In the genomic region with DNA sequence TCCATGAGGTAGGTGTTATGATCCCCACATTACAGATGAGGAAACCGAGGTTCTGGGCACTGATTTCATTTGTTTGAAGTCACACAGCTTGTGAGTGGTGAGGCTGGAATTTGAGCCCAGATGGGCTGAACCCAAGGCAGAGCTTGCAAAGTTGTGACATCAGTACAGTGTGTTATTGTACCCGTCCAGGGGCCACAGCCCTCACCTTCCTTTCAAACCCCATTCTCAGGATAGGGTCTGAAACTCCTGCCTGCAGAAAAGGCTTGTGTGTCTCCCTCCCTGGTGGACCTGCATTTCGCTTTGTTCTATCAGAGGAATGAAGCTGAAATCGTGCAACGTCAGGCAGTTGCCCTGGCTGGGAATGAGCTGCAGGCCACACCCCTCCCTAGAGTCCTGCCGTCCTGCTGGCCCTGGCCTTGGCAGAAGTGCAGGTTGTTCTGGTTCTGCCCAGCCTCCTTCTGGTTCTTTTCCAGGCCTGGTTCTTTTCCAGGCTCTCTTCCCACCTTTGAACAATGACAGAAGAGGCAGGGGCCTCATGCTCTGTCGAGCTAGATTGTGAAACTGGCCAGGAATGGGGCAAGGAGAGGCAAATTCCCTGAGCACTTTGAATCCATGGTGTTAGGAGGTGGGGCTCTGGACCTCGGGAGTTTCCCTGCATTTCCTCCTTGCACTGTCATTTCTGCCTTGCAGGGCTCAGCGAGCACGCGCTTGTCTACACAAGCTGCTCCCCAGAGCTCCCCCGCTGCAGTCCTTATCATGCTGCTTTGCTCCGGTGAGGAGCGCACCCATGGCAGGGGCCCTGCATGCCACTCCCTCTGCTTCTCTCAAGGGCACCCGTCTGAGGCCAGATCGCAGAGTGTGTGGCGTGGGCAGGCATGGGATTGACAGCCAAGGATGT, we compare ENCODE assay signal across 15 cellular contexts. TPM values are rescaled to one million over a fixed set of nuclear protein-coding genes. Genes with fewer than 3 reads are reported as not detected.
A peak's percentile ranks its signal among the peaks of the same experiment; 100 is the strongest.
DNase-seq lines count a peak whose midpoint lies in the region; ATAC-seq, FAIRE-seq and TF ChIP-seq lines count a peak whose summit lies in the region.
"Had no signal": no experiment of that assay in that cellular context is flagged by ENCODE, and none has a peak within 500 bp of the region (broad histone marks: within the 10 kb centered on the region; RNA-seq: fewer than 3 reads in every experiment).

No MANE protein-coding gene starts in this region.

- peaks cover 0 to 2% (median 0%) of the 10 kb centered on the region in 8 donors for H3K9me3 Mint-ChIP-seq in CD4-positive, alpha-beta memory T cell
- H3K9me3 Mint-ChIP-seq: activated naive CD4-positive, alpha-beta T cell treated with anti-CD3 and anti-CD28 coated beads, Interleukin-2, amount 50 U/mL, for 72 hours had no signal

- H3K27me3 ChIP-seq in bronchial epithelial cell (ENCODE audit: control insufficient read depth, insufficient read depth, low read length) (no peaks in the 10 kb centered on the region), kidney epithelial cell (ENCODE audit: control insufficient read depth, insufficient read depth, low read length) (no peaks in the 10 kb centered on the region), skeletal muscle tissue (ENCODE audit: control insufficient read depth in 3 of 3, insufficient read depth in 3 of 3, low read length in 3 of 3) (peaks cover 0 to 6% (median 0%) of the 10 kb centered on the region in 3 donors)
- H3K27me3 ChIP-seq in CD4-positive, alpha-beta memory T cell (ENCODE audit: insufficient read depth, low read length): no peaks in the 10 kb centered on the region

- H3K27me3 Mint-ChIP-seq in CD4-positive, alpha-beta memory T cell: peaks cover 16 to 18% of the 10 kb centered on the region in 2 donors

- H3K36me3 ChIP-seq in bronchial epithelial cell (ENCODE audit: control insufficient read depth, insufficient read depth, low read length) (no peaks in the 10 kb centered on the region), kidney epithelial cell (ENCODE audit: control insufficient read depth, insufficient read depth, low read length) (no peaks in the 10 kb centered on the region), skeletal muscle tissue (ENCODE audit: control insufficient read depth in 3 of 3, insufficient read depth in 3 of 3, low read length in 3 of 3) (no peaks in the 10 kb centered on the region)
- H3K36me3 ChIP-seq in CD4-positive, alpha-beta memory T cell (ENCODE audit: insufficient read depth, low read length): no peaks in the 10 kb centered on the region
- H3K36me3 ChIP-seq: HAP-1 had no signal

- no peak overlapping the region for H3K4me3 Mint-ChIP-seq in CD4-positive, alpha-beta memory T cell
- H3K4me3 Mint-ChIP-seq: activated CD4-positive, alpha-beta T cell treated with anti-CD3 and anti-CD28 coated beads for 36 hours had no signal

- peaks cover 11 to 14% (median 13%) of the 10 kb centered on the region in 3 donors for H3K4me1 ChIP-seq in skeletal muscle tissue (ENCODE audit: control insufficient read depth in 3 of 3, insufficient read depth in 3 of 3, low read length in 3 of 3)
- H3K4me1 ChIP-seq in CD4-positive, alpha-beta memory T cell (ENCODE audit: insufficient read depth, low read length): no peaks in the 10 kb centered on the region
- H3K4me1 ChIP-seq: HAP-1 had no signal

- no peak overlapping the region for H3K27ac ChIP-seq in skeletal muscle tissue (ENCODE audit: low read depth, low read length)
- H3K27ac ChIP-seq in CD4-positive, alpha-beta memory T cell (ENCODE audit: low read depth, low read length): no peak overlapping the region

- CTCF ChIA-PET in CD4-positive, alpha-beta memory T cell (lab: Charles Lee; ENCODE audit: partially characterized antibody): no interaction called here

- DNase-seq in HK-2 (ENCODE audit: unreplicated experiment) (peak; percentile 47), bronchial epithelial cell (ENCODE audit: low read depth) (peak; percentile 94), kidney epithelial cell (ENCODE audit: low read depth) (peak; percentile 41), dermis blood vessel endothelial cell (no peak)
- no peak for DNase-seq in CD4-positive, alpha-beta memory T cell
- DNase-seq: activated CD4-positive, alpha-beta T cell treated with anti-CD3 and anti-CD28 coated beads for 36 hours; mesendoderm; RPMI8226; stimulated activated CD4-positive, alpha-beta T cell treated with anti-CD3 and anti-CD28 coated beads, Interleukin-1b, Interleukin-23, amount 100 ng/mL, for 48 hours had no signal

- H3K9me3 ChIP-seq in skeletal muscle tissue (ENCODE audit: control insufficient read depth in 3 of 3, low read length in 3 of 3): no peaks in the 10 kb centered on the region
- no peaks in the 10 kb centered on the region for H3K9me3 ChIP-seq in CD4-positive, alpha-beta memory T cell (ENCODE audit: control insufficient read depth in 1 of 2, low read length in 2 of 2)
- H3K9me3 ChIP-seq: HAP-1 had no signal

- H3K4me3 ChIP-seq in bronchial epithelial cell (ENCODE audit: low read depth, low read length) (no peak overlapping the region), kidney epithelial cell (ENCODE audit: low read depth, low read length) (no peak overlapping the region), skeletal muscle tissue (ENCODE audit: low read length in 3 of 3) (peak overlapping the region in 1 of 3 donors; percentile 9)
- no peak overlapping the region for H3K4me3 ChIP-seq in CD4-positive, alpha-beta memory T cell (ENCODE audit: low read length in 2 of 2)
- H3K4me3 ChIP-seq: HAP-1 had no signal

- intact Hi-C loops in CD4-positive, alpha-beta memory T cell (cut with micrococcal nuclease): no loop called here

- TF ChIP-seq CTCF in bronchial epithelial cell (IDR thresholded peaks at IDR 0.05; ENCODE audit: insufficient read depth, low read length, severe bottlenecking) (no peak), kidney epithelial cell (IDR thresholded peaks at IDR 0.05; ENCODE audit: insufficient read depth, low read length, poor library complexity, severe bottlenecking) (no peak)

- no peak for ATAC-seq in GM21528 (IDR thresholded peaks at IDR 0.05; ENCODE audit: low FRiP score, unreplicated experiment)
- no peak for ATAC-seq in GM19455 (IDR thresholded peaks at IDR 0.05; ENCODE audit: unreplicated experiment)
- ATAC-seq: activated CD4-positive, alpha-beta T cell treated with anti-CD3 and anti-CD28 coated beads for 36 hours; activated naive CD4-positive, alpha-beta T cell treated with anti-CD3 and anti-CD28 coated beads, Interleukin-2, amount 50 U/mL, for 72 hours had no signal

- H3K4me1 Mint-ChIP-seq in CD4-positive, alpha-beta memory T cell: no peaks in the 10 kb centered on the region
- H3K4me1 Mint-ChIP-seq: activated CD4-positive, alpha-beta T cell treated with anti-CD3 and anti-CD28 coated beads for 36 hours had no signal

- H3K36me3 Mint-ChIP-seq in CD4-positive, alpha-beta memory T cell: no peaks in the 10 kb centered on the region
- H3K36me3 Mint-ChIP-seq: activated naive CD4-positive, alpha-beta T cell treated with anti-CD3 and anti-CD28 coated beads, Interleukin-2, amount 50 U/mL, for 72 hours had no signal

- no peak overlapping the region for H3K27ac Mint-ChIP-seq in CD4-positive, alpha-beta memory T cell
- H3K27ac Mint-ChIP-seq: activated CD4-positive, alpha-beta T cell treated with anti-CD3 and anti-CD28 coated beads for 36 hours; activated naive CD4-positive, alpha-beta T cell treated with anti-CD3 and anti-CD28 coated beads, Interleukin-2, amount 50 U/mL, for 72 hours had no signal

- FAIRE-seq in bronchial epithelial cell (lab: Jason Lieb, UNC): peak; percentile 23

- POLR2A ChIA-PET in CD4-positive, alpha-beta memory T cell (lab: Charles Lee; ENCODE audit: partially characterized antibody): no interaction called here

- peak overlapping the region; percentile 15 to 40 (median 33) for H3K9ac ChIP-seq in skeletal muscle tissue (ENCODE audit: low read depth in 1 of 3, low read length in 3 of 3)

RNA-seq across cellular contexts. Expression of a gene that starts 8.2 kb away (rescaled TPM):
- total RNA-seq in bronchial epithelial cell: under 0.01 and 0.13 TPM in 2 replicates
- total RNA-seq in kidney epithelial cell: 7.9 and 8.1 TPM in 2 replicates
- 340 TPM for total RNA-seq in skeletal muscle tissue
- total RNA-seq in dermis blood vessel endothelial cell: under 0.01 TPM in 1 of 2 replicates, not detected in the other
- not detected for total RNA-seq in CD4-positive, alpha-beta memory T cell
- polyA plus RNA-seq in CD4-positive, alpha-beta memory T cell: not detected
- total RNA-seq: activated CD4-positive, alpha-beta T cell treated with anti-CD3 and anti-CD28 coated beads for 36 hours; activated naive CD4-positive, alpha-beta T cell treated with anti-CD3 and anti-CD28 coated beads, Interleukin-2, amount 50 U/mL, for 72 hours had no signal

RNA-seq across cellular contexts. Expression of a gene that starts 22.8 kb away (rescaled TPM):
- total RNA-seq in bronchial epithelial cell (0.26 and 1.5 TPM in 2 replicates), kidney epithelial cell (0.07 and 0.21 TPM in 2 replicates), skeletal muscle tissue (not detected), dermis blood vessel endothelial cell (not detected in 2 replicates)
- not detected for total RNA-seq in CD4-positive, alpha-beta memory T cell
- polyA plus RNA-seq in CD4-positive, alpha-beta memory T cell: not detected
- total RNA-seq: activated CD4-positive, alpha-beta T cell treated with anti-CD3 and anti-CD28 coated beads for 36 hours; activated naive CD4-positive, alpha-beta T cell treated with anti-CD3 and anti-CD28 coated beads, Interleukin-2, amount 50 U/mL, for 72 hours; temporal lobe had no signal

Comparison
In these comparisons a context has a peak if more than half of its experiments do, and no peak if none do; other contexts are left out.
1. DNase-seq: peak in HK-2 (single experiment), bronchial epithelial cell (single experiment) and kidney epithelial cell (single experiment); none in dermis blood vessel endothelial cell (single experiment) and CD4-positive, alpha-beta memory T cell (0 of 5).
2. RNA of a gene that starts 8.2 kb away (total RNA-seq): 340 TPM in skeletal muscle tissue (single experiment); 7.9 to 8.1 TPM in kidney epithelial cell, under 0.01 to 0.13 TPM in bronchial epithelial cell, under 0.01 TPM in dermis blood vessel endothelial cell and not detected in CD4-positive, alpha-beta memory T cell; every median in the first group is over 10 times any median in the second.